ENCODE assay signal across 25 cellular contexts in genomic region chr12:39386335-39386734, GRCh38. TPM values are rescaled to one million over a fixed set of nuclear protein-coding genes. Genes with fewer than 3 reads are reported as not detected.
DNase-seq lines count a peak whose midpoint lies in the region; ATAC-seq and TF ChIP-seq lines count a peak whose summit lies in the region.
"Had no signal": no experiment of that assay in that cellular context is flagged by ENCODE, and none has a peak within 500 bp of the region (broad histone marks: within the 10 kb centered on the region; RNA-seq: fewer than 3 reads in every experiment).

No MANE protein-coding gene starts in this region.

- no peaks in the 10 kb centered on the region for H3K9me2 ChIP-seq in hepatocyte (replicated peaks; ENCODE audit: insufficient read depth)

- H2AFZ ChIP-seq in hepatocyte = no peak overlapping the region

- no peak overlapping the region for H3K4me3 ChIP-seq in cardiac muscle cell
- H3K4me3 ChIP-seq in heart left ventricle = no peak overlapping the region
- H3K4me3 ChIP-seq in hepatocyte = no peak overlapping the region
- H3K4me3 ChIP-seq: BLaER1, GM12878 had no signal

- H3K36me3 ChIP-seq in cardiac muscle cell = no peaks in the 10 kb centered on the region
- H3K36me3 ChIP-seq in heart left ventricle = no peaks in the 10 kb centered on the region
- no peaks in the 10 kb centered on the region for H3K36me3 ChIP-seq in hepatocyte (replicated peaks; ENCODE audit: insufficient read depth, low read depth)
- H3K36me3 ChIP-seq: BLaER1 had no signal

- no peak for TF ChIP-seq POLR2A in heart left ventricle (IDR thresholded peaks at IDR 0.05)

- no peaks in the 10 kb centered on the region for H3K36me3 Mint-ChIP-seq in stimulated activated effector memory CD8-positive, alpha-beta T cell treated with anti-CD3 and anti-CD28 coated beads, Interleukin-12 subunit alpha, Interleukin-12 subunit beta, amount 100 ng/mL, for 72 hours
- H3K36me3 Mint-ChIP-seq: CD14-positive monocyte had no signal

- ATAC-seq in heart left ventricle (no peak), HG02588 (IDR thresholded peaks at IDR 0.05; ENCODE audit: unreplicated experiment) (no peak)
- ATAC-seq in stimulated activated effector memory CD8-positive, alpha-beta T cell treated with anti-CD3 and anti-CD28 coated beads, Interleukin-12 subunit alpha, Interleukin-12 subunit beta, amount 100 ng/mL, for 72 hours = no peak
- ATAC-seq: GM12878 had no signal

- H3K27ac ChIP-seq in cardiac muscle cell (peak overlapping the region; percentile 19), heart left ventricle (no peak overlapping the region), hepatocyte (peak overlapping the region; percentile 48)
- H3K27ac ChIP-seq: BLaER1 had no signal

- H3K9me3 ChIP-seq in cardiac muscle cell (ENCODE audit: low read depth) (no peaks in the 10 kb centered on the region), heart left ventricle (no peaks in the 10 kb centered on the region), hepatocyte (ENCODE audit: low read depth) (no peaks in the 10 kb centered on the region)
- H3K9me3 ChIP-seq: BE2C, BLaER1 had no signal

- WGBS in heart left ventricle, 4 donors = 57 to 70% (median 62%) methylated on average over 3 of the region's 3 CpGs
- 57% methylated on average over 3 of the region's 3 CpGs for WGBS in hepatocyte (ENCODE audit: low lambda C conversion rate, missing lambda C conversion rate)

- H3K4me1 ChIP-seq in cardiac muscle cell (ENCODE audit: low read depth) (peaks cover 5% of the 10 kb centered on the region), heart left ventricle (peaks cover 0 to 34% (median 9%) of the 10 kb centered on the region in 12 donors), hepatocyte (ENCODE audit: insufficient read depth) (peaks cover 3% of the 10 kb centered on the region)
- H3K4me1 ChIP-seq: BLaER1 had no signal

- H3K4me1 Mint-ChIP-seq in stimulated activated effector memory CD8-positive, alpha-beta T cell treated with anti-CD3 and anti-CD28 coated beads, Interleukin-12 subunit alpha, Interleukin-12 subunit beta, amount 100 ng/mL, for 72 hours = no peaks in the 10 kb centered on the region
- H3K4me1 Mint-ChIP-seq: CD14-positive monocyte had no signal

- no peak overlapping the region for H3K4me3 Mint-ChIP-seq in stimulated activated effector memory CD8-positive, alpha-beta T cell treated with anti-CD3 and anti-CD28 coated beads, Interleukin-12 subunit alpha, Interleukin-12 subunit beta, amount 100 ng/mL, for 72 hours
- H3K4me3 Mint-ChIP-seq: CD14-positive monocyte; CD4-positive, alpha-beta memory T cell; CD4-positive, CD25-positive, alpha-beta regulatory T cell; CD8-positive, alpha-beta memory T cell had no signal

- H3K9me3 Mint-ChIP-seq in stimulated activated effector memory CD8-positive, alpha-beta T cell treated with anti-CD3 and anti-CD28 coated beads, Interleukin-12 subunit alpha, Interleukin-12 subunit beta, amount 100 ng/mL, for 72 hours = no peaks in the 10 kb centered on the region
- H3K9me3 Mint-ChIP-seq: CD4-positive, alpha-beta memory T cell; CD4-positive, CD25-positive, alpha-beta regulatory T cell; CD8-positive, alpha-beta memory T cell had no signal

- H3K27me3 ChIP-seq in cardiac muscle cell (no peaks in the 10 kb centered on the region), heart left ventricle (no peaks in the 10 kb centered on the region), hepatocyte (no peaks in the 10 kb centered on the region)
- H3K27me3 ChIP-seq: BE2C, BLaER1 had no signal

- H3K4me2 ChIP-seq in hepatocyte = no peak overlapping the region
- H3K4me2 ChIP-seq: BLaER1 had no signal

- intact Hi-C loops in heart left ventricle (cut with DNase I) = no loop called here

- TF ChIP-seq CTCF in cardiac muscle cell (IDR thresholded peaks at IDR 0.05; ENCODE audit: low read depth, low read length) (no peak), heart left ventricle (IDR thresholded peaks at IDR 0.05) (no peak), hepatocyte (IDR thresholded peaks at IDR 0.05; ENCODE audit: poor library complexity) (no peak)

- H4K20me1 ChIP-seq in hepatocyte (ENCODE audit: insufficient read depth, poor library complexity, severe bottlenecking) = no peaks in the 10 kb centered on the region
- H4K20me1 ChIP-seq: BLaER1 had no signal

- DNase-seq in NCI-H510A treated with DMSO at 0.1 percent for 48 hours (lab: John Stamatoyannopoulos, UW) (peak; percentile 9), NCI-H510A (lab: John Stamatoyannopoulos, UW) (no peak), cardiac muscle cell (ENCODE audit: low read depth in 1 of 2, low spot score in 1 of 2) (no peak), heart left ventricle (no peak), hepatocyte (ENCODE audit: low spot score) (no peak), foreskin melanocyte (no peak)
- no peak for DNase-seq in stimulated activated effector memory CD8-positive, alpha-beta T cell treated with anti-CD3 and anti-CD28 coated beads, Interleukin-12 subunit alpha, Interleukin-12 subunit beta, amount 100 ng/mL, for 72 hours (ENCODE audit: low spot score in 2 of 2)
- DNase-seq: 8988T; ACHN; BE2C; C1 segment of cervical spinal cord; CD4-positive, alpha-beta memory T cell; CD4-positive, CD25-positive, alpha-beta regulatory T cell; CD8-positive, alpha-beta memory T cell; COR-L47; DMS 273 treated with DMSO at 0.1 percent for 48 hours; DMS153; DMS79; DND-41; EL; GDM1 had no signal

- H3K79me2 ChIP-seq in hepatocyte = peaks cover 60% of the 10 kb centered on the region

- peak overlapping the region; percentile 29 for H3K27ac Mint-ChIP-seq in stimulated activated effector memory CD8-positive, alpha-beta T cell treated with anti-CD3 and anti-CD28 coated beads, Interleukin-12 subunit alpha, Interleukin-12 subunit beta, amount 100 ng/mL, for 72 hours
- H3K27ac Mint-ChIP-seq: CD14-positive monocyte; CD4-positive, alpha-beta memory T cell; CD4-positive, CD25-positive, alpha-beta regulatory T cell had no signal

RNA-seq across cellular contexts. Expression of gene KIF21A, which starts 56.6 kb away (rescaled TPM):
- total RNA-seq in cardiac muscle cell (13.1 and 41.3 TPM in 2 replicates), heart left ventricle (10 to 100 TPM; 38.8 to 53.1 (median 44.5) TPM), hepatocyte (55.1 and 62.1 TPM in 2 replicates)
- polyA plus RNA-seq in cardiac muscle cell (19.4 and 31.0 TPM in 2 replicates), heart left ventricle (10 to 100 TPM; 27.9 to 33.2 TPM), hepatocyte (25.0 and 35.7 TPM in 2 replicates)

Comparison
In these comparisons a context has a peak if more than half of its experiments do, and no peak if none do; other contexts are left out.
1. H3K27ac ChIP-seq: peak in cardiac muscle cell (single experiment) and hepatocyte (single experiment); none in heart left ventricle (0 of 12).